8 cellular contexts compared by ENCODE assay signal in genomic region chr6:13013681-13014550, GRCh38.
A peak's percentile ranks its signal among the peaks of the same experiment; 100 is the strongest.
DNase-seq lines count a peak whose midpoint lies in the region; ATAC-seq and TF ChIP-seq lines count a peak whose summit lies in the region.

No MANE protein-coding gene starts in this region.

- H3K27me3 Mint-ChIP-seq in WTC11 (ENCODE audit: low read depth): peaks cover 54% of the 10 kb centered on the region

- intact Hi-C loops in heart right ventricle (cut with DNase I): loop anchor here in 5 of 10 donors (5.0 to 10.0 kb wide), 5 partner anchors 52 to 101 kb away; no protein-coding TSS in a partner anchor

- peak overlapping the region; percentile 50; the same call in 1 of the 2 replicates for H3K9ac ChIP-seq in ES-I3 (ENCODE audit: low read depth, low read length)

- H3K9me3 Mint-ChIP-seq in WTC11: no peaks in the 10 kb centered on the region

- H3K27ac Mint-ChIP-seq in WTC11: no peak overlapping the region

- H3K4me1 ChIP-seq in ES-I3 (ENCODE audit: insufficient read depth, low read length) (peaks cover 8% of the 10 kb centered on the region; the same call in 1 of the 2 replicates), heart right ventricle (peaks cover 9 to 46% (median 30%) of the 10 kb centered on the region in 9 donors)

- DNase-seq in WTC11 (ENCODE audit: low spot score) (peak; percentile 45), heart right ventricle (peak; percentile 12 to 29), retina (peak; percentile 68), H4 (ENCODE audit: low spot score) (no peak)
- no peak for DNase-seq in activated CD4-positive, CD25-positive, alpha-beta regulatory T cell treated with anti-CD3 and anti-CD28 coated beads, Interleukin-2, amount 50 U/mL, for 72 hours

- WGBS in heart right ventricle, 2 donors: 0 to 1% methylated on average over 82 to 85 of the region's 85 CpGs

- peak overlapping the region; percentile 40 to 78 (median 70) for H3K4me3 ChIP-seq in heart right ventricle

- H3K4me3 Mint-ChIP-seq in WTC11: peak overlapping the region; percentile 84

- peaks cover 0 to 28% (median 0%) of the 10 kb centered on the region in 7 donors for H3K27me3 ChIP-seq in heart right ventricle

- POLR2A ChIA-PET in WTC11 (lab: Charles Lee): interaction anchor here (1.1 kb wide), 1 partner anchor 56 kb away, joined by 3 read pairs; no protein-coding TSS in a partner anchor

- ATAC-seq in WTC11: peak; percentile 14
- ATAC-seq in heart right ventricle: peak; percentile 19 to 59 (median 44)
- ATAC-seq in HG03175 (IDR thresholded peaks at IDR 0.05; ENCODE audit: unreplicated experiment): no peak
- no peak for ATAC-seq in HG03460 (IDR thresholded peaks at IDR 0.05; ENCODE audit: unreplicated experiment)

- TF ChIP-seq CTCF in WTC11 (IDR thresholded peaks at IDR 0.05) (no peak), heart right ventricle (IDR thresholded peaks at IDR 0.05) (no peak)

- H3K9me3 ChIP-seq in ES-I3 (ENCODE audit: control insufficient read depth, insufficient read depth, low read length) (no peaks in the 10 kb centered on the region), heart right ventricle (no peaks in the 10 kb centered on the region)

- CTCF ChIA-PET in WTC11 (lab: Charles Lee): interaction anchor here (0.5 to 2.4 kb wide), 11 partner anchors 21 to 376 kb away, joined by 3 to 15 read pairs (median 4); no protein-coding TSS in a partner anchor

- H3K27ac ChIP-seq in heart right ventricle: peak overlapping the region; percentile 51 to 90 (median 76)

- no peaks in the 10 kb centered on the region for H3K36me3 Mint-ChIP-seq in WTC11

- H3K36me3 ChIP-seq in ES-I3 (ENCODE audit: insufficient read depth, low read length): no peaks in the 10 kb centered on the region
- no peaks in the 10 kb centered on the region for H3K36me3 ChIP-seq in heart right ventricle

- H3K4me1 Mint-ChIP-seq in WTC11: peaks cover 40% of the 10 kb centered on the region

TF ChIP-seq in WTC11, 78 proteins besides CTCF, POLR2A, EP300 and RAD21:
- TF ChIP-seq RORB (CRISPR knock-in tag; IDR thresholded peaks at IDR 0.05) (no peak), KAT7 (CRISPR knock-in tag; IDR thresholded peaks at IDR 0.05; ENCODE audit: borderline replicate concordance) (no peak), ERG (CRISPR knock-in tag; IDR thresholded peaks at IDR 0.05) (no peak), ZNF281 (CRISPR knock-in tag; IDR thresholded peaks at IDR 0.05) (no peak), OVOL2 (CRISPR knock-in tag; IDR thresholded peaks at IDR 0.05; ENCODE audit: borderline replicate concordance) (no peak), ZNF317 (CRISPR knock-in tag; IDR thresholded peaks at IDR 0.05; ENCODE audit: borderline replicate concordance, low read depth) (no peak), JAZF1 (CRISPR knock-in tag; IDR thresholded peaks at IDR 0.05) (no peak), ETV6 (CRISPR knock-in tag; IDR thresholded peaks at IDR 0.05) (no peak), ATF2 (CRISPR knock-in tag; IDR thresholded peaks at IDR 0.05; ENCODE audit: borderline replicate concordance, low read depth) (no peak), TP53 (CRISPR knock-in tag; IDR thresholded peaks at IDR 0.05) (no peak), CREB1 (CRISPR knock-in tag; IDR thresholded peaks at IDR 0.05) (no peak), ZNF532 (CRISPR knock-in tag; IDR thresholded peaks at IDR 0.05; ENCODE audit: borderline replicate concordance) (no peak), MYBL2 (CRISPR knock-in tag; IDR thresholded peaks at IDR 0.05) (no peak), TCF7 (CRISPR knock-in tag; IDR thresholded peaks at IDR 0.05; ENCODE audit: low read depth) (no peak), FOXP4 (CRISPR knock-in tag; IDR thresholded peaks at IDR 0.05) (no peak), TEAD4 (CRISPR knock-in tag; IDR thresholded peaks at IDR 0.05) (no peak), NR1H2 (CRISPR knock-in tag; IDR thresholded peaks at IDR 0.05) (no peak), ZNF263 (CRISPR knock-in tag; IDR thresholded peaks at IDR 0.05; ENCODE audit: low read depth) (no peak)

Comparison
In these comparisons a context has a peak if more than half of its experiments do, and no peak if none do; other contexts are left out.
1. ATAC-seq: peak in WTC11 (single experiment) and heart right ventricle (8 of 8); none in HG03175 (single experiment) and HG03460 (single experiment).
2. DNase-seq: peak in WTC11 (single experiment), heart right ventricle (2 of 2) and retina (single experiment); none in H4 (single experiment) and activated CD4-positive, CD25-positive, alpha-beta regulatory T cell treated with anti-CD3 and anti-CD28 coated beads, Interleukin-2, amount 50 U/mL, for 72 hours (single experiment).